In the genomic region with DNA sequence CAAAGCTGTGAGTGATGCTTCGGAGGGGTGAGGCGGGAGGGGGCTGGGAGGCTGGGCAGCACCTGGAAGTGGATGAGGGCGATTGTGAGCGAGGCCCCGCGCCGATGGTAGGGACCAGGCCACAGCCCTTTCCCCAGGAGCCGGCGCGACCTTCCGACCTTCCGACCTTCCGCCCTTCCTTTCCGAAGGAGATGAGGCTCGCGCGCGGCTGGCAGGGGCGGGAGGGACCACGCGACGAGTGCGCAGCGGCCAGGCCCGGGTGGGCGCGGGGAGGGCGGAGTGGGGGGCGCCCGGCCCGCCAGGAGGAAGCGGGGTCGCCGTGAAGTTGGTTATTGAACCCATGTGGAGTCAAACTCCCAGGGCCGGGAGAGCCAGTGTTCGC, we compare ENCODE assay signal across 9 cellular contexts. TPM values are rescaled to one million over a fixed set of nuclear protein-coding genes. Genes with fewer than 3 reads are reported as not detected.
DNase-seq lines count a peak whose midpoint lies in the region; ATAC-seq and TF ChIP-seq lines count a peak whose summit lies in the region.
"Had no signal": no experiment of that assay in that cellular context is flagged by ENCODE, and none has a peak within 500 bp of the region (broad histone marks: within the 10 kb centered on the region; RNA-seq: fewer than 3 reads in every experiment).

No MANE protein-coding gene starts in this region.

- in situ Hi-C loops in transverse colon (cut with MboI; ENCODE audit: low pct_ligation_motif_present in 1 of 4, low pct_unique_long_range_greater_than_20kb in 1 of 4, low sequenced_read_pairs in 3 of 4) = no loop called here

- peaks cover 2% of the 10 kb centered on the region for H3K36me3 Mint-ChIP-seq in activated T-cell treated with anti-CD3 and anti-CD28 coated beads, Interleukin-2, amount 50 U/mL, for 4 hours (ENCODE audit: insufficient read depth)
- H3K36me3 Mint-ChIP-seq in activated T-cell treated with anti-CD3 and anti-CD28 coated beads, Interleukin-2, amount 50 U/mL, for 72 hours (ENCODE audit: insufficient read depth in 2 of 2) = no peaks in the 10 kb centered on the region

- H3K4me1 Mint-ChIP-seq in activated T-cell treated with anti-CD3 and anti-CD28 coated beads, Interleukin-2, amount 50 U/mL, for 4 hours (ENCODE audit: low read depth) = peaks cover 28% of the 10 kb centered on the region
- peaks cover 27% of the 10 kb centered on the region for H3K4me1 Mint-ChIP-seq in activated T-cell treated with anti-CD3 and anti-CD28 coated beads, Interleukin-2, amount 50 U/mL, for 72 hours (ENCODE audit: low read depth)

- peaks cover 19% of the 10 kb centered on the region for H3K27me3 ChIP-seq in transverse colon

- WGBS in mesodermal cell (ENCODE audit: insufficient coverage in 2 of 2), 2 experiments = 1 to 3% methylated on average over 28 to 34 of the region's 36 CpGs
- WGBS in transverse colon (ENCODE audit: low coverage in 1 of 2), 2 donors = 34% methylated on average over 24 of the region's 36 CpGs; no CpG with 5 or more reads in 1 of the 2 donors

- H3K27ac Mint-ChIP-seq in activated T-cell treated with anti-CD3 and anti-CD28 coated beads, Interleukin-2, amount 50 U/mL, for 72 hours = no peak overlapping the region

- H3K9me3 ChIP-seq in mesodermal cell (ENCODE audit: control insufficient read depth, low read length) (no peaks in the 10 kb centered on the region), transverse colon (no peaks in the 10 kb centered on the region)

- H3K4me1 ChIP-seq in mesodermal cell (ENCODE audit: control insufficient read depth, insufficient read depth, low read length, poor library complexity, severe bottlenecking) (peaks cover 11% of the 10 kb centered on the region), transverse colon (peaks cover 0 to 26% (median 20%) of the 10 kb centered on the region in 4 donors)

- peak overlapping the region; percentile 50 for H3K4me3 ChIP-seq in mesodermal cell (ENCODE audit: extremely low read depth, insufficient read depth, low read length, poor library complexity, severe bottlenecking)
- H3K4me3 ChIP-seq in transverse colon = peak overlapping the region; percentile 51 to 61 (median 54)
- H3K4me3 ChIP-seq: K562 had no signal

- H3K27ac ChIP-seq in mesodermal cell (ENCODE audit: low read depth, low read length, severe bottlenecking) = no peak overlapping the region
- H3K27ac ChIP-seq in transverse colon = peak overlapping the region; percentile 73 to 84 (median 82)

- ATAC-seq in activated T-cell treated with anti-CD3 and anti-CD28 coated beads, Interleukin-2, amount 50 U/mL, for 4 hours = no peak
- ATAC-seq in activated T-cell treated with anti-CD3 and anti-CD28 coated beads, Interleukin-2, amount 50 U/mL, for 72 hours (replicated peaks in 1 of 2) = no peak
- no peak for ATAC-seq in esophagus mucosa
- ATAC-seq: K562 had no signal

- intact Hi-C loops in transverse colon (cut with DNase I; ENCODE audit: low total_unique reads) = no loop called here

- no peak for TF ChIP-seq POLR2A in transverse colon (IDR thresholded peaks at IDR 0.05)

- no peak for DNase-seq in activated T-cell treated with anti-CD3 and anti-CD28 coated beads, Interleukin-2, amount 50 U/mL, for 4 hours
- no peak for DNase-seq in activated T-cell treated with anti-CD3 and anti-CD28 coated beads, Interleukin-2, amount 50 U/mL, for 72 hours
- peak; percentile 75 for DNase-seq in ecto neural progenitor cell (ENCODE audit: low spot score)
- no peak for DNase-seq in transverse colon
- no peak for DNase-seq in Kasumi-1 (lab: John Stamatoyannopoulos, UW)
- no peak for DNase-seq in AG08396 (ENCODE audit: low spot score)

- TF ChIP-seq CTCF in transverse colon (IDR thresholded peaks at IDR 0.05) = no peak

- peaks cover 11% of the 10 kb centered on the region for H3K27me3 Mint-ChIP-seq in activated T-cell treated with anti-CD3 and anti-CD28 coated beads, Interleukin-2, amount 50 U/mL, for 4 hours (ENCODE audit: low read depth)
- H3K27me3 Mint-ChIP-seq in activated T-cell treated with anti-CD3 and anti-CD28 coated beads, Interleukin-2, amount 50 U/mL, for 72 hours (ENCODE audit: low read depth) = peaks cover 41% of the 10 kb centered on the region

- H3K9me3 Mint-ChIP-seq in activated T-cell treated with anti-CD3 and anti-CD28 coated beads, Interleukin-2, amount 50 U/mL, for 4 hours = no peaks in the 10 kb centered on the region
- H3K9me3 Mint-ChIP-seq in activated T-cell treated with anti-CD3 and anti-CD28 coated beads, Interleukin-2, amount 50 U/mL, for 72 hours = no peaks in the 10 kb centered on the region

- H3K36me3 ChIP-seq in mesodermal cell (ENCODE audit: control insufficient read depth, insufficient read depth, low read length) = no peaks in the 10 kb centered on the region
- H3K36me3 ChIP-seq in transverse colon = no peaks in the 10 kb centered on the region

- no peak for TF ChIP-seq EP300 in transverse colon (IDR thresholded peaks at IDR 0.05; ENCODE audit: low read depth)

- H3K4me3 Mint-ChIP-seq in activated T-cell treated with anti-CD3 and anti-CD28 coated beads, Interleukin-2, amount 50 U/mL, for 4 hours = peak overlapping the region; percentile 67
- peak overlapping the region in 1 of 2 donors; percentile 55 for H3K4me3 Mint-ChIP-seq in activated T-cell treated with anti-CD3 and anti-CD28 coated beads, Interleukin-2, amount 50 U/mL, for 72 hours

RNA-seq across cellular contexts. Expression of a gene that starts 56.5 kb away (rescaled TPM):
- total RNA-seq in activated T-cell treated with anti-CD3 and anti-CD28 coated beads, Interleukin-2, amount 50 U/mL, for 4 hours = 1 to 10 TPM in 2 of 3 donors, under 1 TPM in 1; 0.29 to 1.6 (median 1.2) TPM
- total RNA-seq in activated T-cell treated with anti-CD3 and anti-CD28 coated beads, Interleukin-2, amount 50 U/mL, for 72 hours = 1 to 10 TPM in 1 of 2 donors, under 1 TPM in 1; 0.50 to 3.1 TPM
- polyA plus RNA-seq in mesodermal cell (2013, experiment 1 of 2) = 3.9 TPM
- 2.7 TPM for polyA plus RNA-seq in mesodermal cell (2013, experiment 2 of 2)
- total RNA-seq in transverse colon (10 to 100 TPM; 23.0 to 39.6 (median 33.9) TPM), esophagus mucosa (17.9 TPM)
